Comparison of ENCODE assay signal across 8 cellular contexts in the genomic region with DNA sequence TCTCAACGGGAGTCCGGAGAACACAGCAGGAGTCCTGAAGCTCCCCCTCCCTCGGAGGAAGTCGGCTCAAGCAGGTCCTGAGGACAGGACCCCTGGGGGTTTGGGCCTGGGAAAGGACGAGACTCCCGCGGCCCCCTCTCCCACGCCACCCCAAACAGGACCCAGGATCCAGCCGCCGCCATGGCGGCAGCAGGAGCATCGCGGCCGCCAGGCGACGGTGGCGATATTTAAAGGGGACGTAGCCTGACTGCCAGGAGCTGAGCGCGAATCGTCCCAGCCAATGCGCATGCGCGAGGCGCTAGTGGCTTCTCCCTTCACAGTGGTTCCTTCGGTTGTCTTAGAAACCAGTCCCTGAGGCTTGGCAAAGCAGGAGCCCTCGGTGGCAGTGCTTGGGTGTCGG.
A peak's percentile ranks its signal among the peaks of the same experiment; 100 is the strongest.
DNase-seq lines count a peak whose midpoint lies in the region; TF ChIP-seq lines count a peak whose summit lies in the region.
"Not testable (repeated sequence)": the region's sequence is repeated elsewhere in the genome, so short reads cannot be mapped to it uniquely, and the experiment has no call there.

No MANE protein-coding gene starts in this region.

- not testable (repeated sequence) for H3K9me3 ChIP-seq in CD8-positive, alpha-beta memory T cell (ENCODE audit: low read length)
- H3K9me3 ChIP-seq in iPS-18c (ENCODE audit: control insufficient read depth, insufficient read depth, low read length): peaks cover 11% of the 10 kb centered on the region

- peak; percentile 37 to 86 (median 67) for DNase-seq in CD8-positive, alpha-beta memory T cell
- DNase-seq in HCEC 1CT (peak; percentile 29), NAMALWA (ENCODE audit: low spot score) (peak; percentile 59), coronary artery (ENCODE audit: low spot score) (peak; percentile 81), progenitor cell of endocrine pancreas (ENCODE audit: low spot score, unreplicated experiment) (peak; percentile 37)
- peak; percentile 23 to 46 (median 30) for DNase-seq in activated CD8-positive, alpha-beta memory T cell treated with anti-CD3 and anti-CD28 coated beads for 48 hours (ENCODE audit: low read depth in 2 of 3, low spot score in 2 of 3)
- peak; percentile 46 to 59 for DNase-seq in stimulated activated CD8-positive, alpha-beta memory T cell treated with anti-CD3 and anti-CD28 coated beads, Interleukin-7, amount 100 ng/mL, for 48 hours (ENCODE audit: extremely low read depth in 1 of 2, low read depth in 1 of 2)

- H3K27me3 Mint-ChIP-seq in CD8-positive, alpha-beta memory T cell; progenitor cell of endocrine pancreas: not testable (repeated sequence)

- not testable (repeated sequence) for TF ChIP-seq CTCF in coronary artery (IDR thresholded peaks at IDR 0.05); progenitor cell of endocrine pancreas (IDR thresholded peaks at IDR 0.05; ENCODE audit: unreplicated experiment)

- not testable (repeated sequence) for H3K27ac ChIP-seq in CD8-positive, alpha-beta memory T cell (ENCODE audit: low read depth, low read length)
- H3K27ac ChIP-seq in coronary artery: peak overlapping the region in 1 of 2 donors; percentile 59

- H3K27ac Mint-ChIP-seq in CD8-positive, alpha-beta memory T cell; progenitor cell of endocrine pancreas: not testable (repeated sequence)

- H3K9me3 Mint-ChIP-seq in CD8-positive, alpha-beta memory T cell: peaks cover 7 to 28% (median 23%) of the 10 kb centered on the region in 5 donors
- peaks cover 26% of the 10 kb centered on the region for H3K9me3 Mint-ChIP-seq in progenitor cell of endocrine pancreas (ENCODE audit: low read depth)

- CTCF ChIA-PET in CD8-positive, alpha-beta memory T cell (lab: Charles Lee): not testable (repeated sequence)

- H3K4me1 Mint-ChIP-seq in CD8-positive, alpha-beta memory T cell; progenitor cell of endocrine pancreas (ENCODE audit: low read depth): not testable (repeated sequence)

- H3K36me3 Mint-ChIP-seq in CD8-positive, alpha-beta memory T cell; progenitor cell of endocrine pancreas (ENCODE audit: insufficient read depth): not testable (repeated sequence)

- POLR2A ChIA-PET in CD8-positive, alpha-beta memory T cell (lab: Charles Lee): not testable (repeated sequence)

- not testable (repeated sequence) for H3K4me1 ChIP-seq in CD8-positive, alpha-beta memory T cell (ENCODE audit: insufficient read depth, low read length)

- peak overlapping the region; percentile 43 for H3K4me3 ChIP-seq in CD8-positive, alpha-beta memory T cell (ENCODE audit: low read length)
- H3K4me3 ChIP-seq in coronary artery: peak overlapping the region; percentile 66
- H3K4me3 ChIP-seq in iPS-18c (ENCODE audit: insufficient read depth, low read depth, low read length): peak overlapping the region; percentile 38; the same call in 1 of the 2 replicates

- not testable (repeated sequence) for H3K36me3 ChIP-seq in CD8-positive, alpha-beta memory T cell (ENCODE audit: insufficient read depth, low read length)

- H3K4me3 Mint-ChIP-seq in CD8-positive, alpha-beta memory T cell: peak overlapping the region in 4 of 7 donors; percentile 51 to 67 (median 60)
- peak overlapping the region; percentile 64 for H3K4me3 Mint-ChIP-seq in progenitor cell of endocrine pancreas (ENCODE audit: low read depth)

- not testable (repeated sequence) for H3K27me3 ChIP-seq in CD8-positive, alpha-beta memory T cell (ENCODE audit: insufficient read depth, low read length, poor library complexity, severe bottlenecking)

Comparison
In these comparisons a context has a peak if more than half of its experiments do, and no peak if none do; other contexts are left out.
1. DNase-seq: peak in every context shown above with its lines; median percentile 81 in coronary artery; 67 in CD8-positive, alpha-beta memory T cell; 59 in NAMALWA; 52 in stimulated activated CD8-positive, alpha-beta memory T cell treated with anti-CD3 and anti-CD28 coated beads, Interleukin-7, amount 100 ng/mL, for 48 hours; 37 in progenitor cell of endocrine pancreas; 30 in activated CD8-positive, alpha-beta memory T cell treated with anti-CD3 and anti-CD28 coated beads for 48 hours; 29 in HCEC 1CT.